In the genomic region with DNA sequence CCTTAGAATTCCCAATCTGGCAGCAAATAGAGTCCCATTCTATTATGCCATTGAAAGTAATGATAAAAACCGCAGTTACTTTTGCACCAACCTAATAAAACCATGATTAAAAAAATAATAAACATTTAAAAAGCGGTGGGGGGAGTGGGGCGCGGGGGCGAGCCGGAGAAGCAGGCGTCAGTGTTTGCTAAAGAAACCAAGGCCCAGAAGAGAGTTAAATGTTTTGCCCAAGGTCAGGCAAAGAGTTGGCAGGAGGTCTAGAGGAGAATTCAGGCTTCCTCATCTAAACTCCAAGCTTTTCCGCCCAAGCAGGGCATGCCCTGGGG, we compare ENCODE assay signal across 9 cellular contexts. TPM values are rescaled to one million over a fixed set of nuclear protein-coding genes. Genes with fewer than 3 reads are reported as not detected.
DNase-seq lines count a peak whose midpoint lies in the region; ATAC-seq, FAIRE-seq and TF ChIP-seq lines count a peak whose summit lies in the region.
"Had no signal": no experiment of that assay in that cellular context is flagged by ENCODE, and none has a peak within 500 bp of the region (broad histone marks: within the 10 kb centered on the region; RNA-seq: fewer than 3 reads in every experiment).

No MANE protein-coding gene starts in this region.

- CTCF ChIA-PET in CD4-positive, alpha-beta T cell (lab: Charles Lee), result interaction anchor here (0.8 to 3.0 kb wide), 14 partner anchors 14 to 90 kb away, joined by 3 to 27 read pairs (median 10); partner anchors contain the start of genes ELOB, FLYWCH1, FLYWCH2 and PRSS21
- CTCF ChIA-PET in H1 (lab: Charles Lee; ENCODE audit: partially characterized antibody), result interaction anchor here (0.7 to 6.5 kb wide), 27 partner anchors 9 to 169 kb away, joined by 3 to 90 read pairs (median 5); partner anchors contain the start of genes FLYWCH2, PRSS33 and PRSS41

- no peak for FAIRE-seq in H1 (lab: Jason Lieb, UNC)

- H2BK5ac ChIP-seq in H1 (ENCODE audit: low read depth, low read length), result peak overlapping the region; percentile 85

- peak overlapping the region; percentile 79 for H3K27ac Mint-ChIP-seq in CD4-positive, alpha-beta T cell

- TF ChIP-seq EP300 in H1 (IDR thresholded peaks at IDR 0.05; ENCODE audit: borderline replicate concordance in 1 of 2, low read depth in 2 of 2, low read length in 2 of 2), result no peak

- H2AK5ac ChIP-seq in H1 (ENCODE audit: low read depth, low read length), result no peak overlapping the region

- H3K9ac ChIP-seq in NT2/D1 (ENCODE audit: insufficient read length, low read depth) (peak overlapping the region; percentile 95), H1 (replicated peaks in 1 of 4; ENCODE audit: extremely low read depth in 1 of 4, low read depth in 3 of 4, low read length in 3 of 4) (peak overlapping the region in 1 of 4 experiments; percentile 29; a peak in 2 of 7 replicates)

- TF ChIP-seq RAD21 in H1 (IDR thresholded peaks at IDR 0.05 in 1 of 2, conservative IDR thresholded peaks at IDR 0.05 in 1 of 2; ENCODE audit: low read depth in 2 of 2, low read length in 2 of 2), result no peak

- no peaks in the 10 kb centered on the region for H3K79me2 ChIP-seq in H1 (ENCODE audit: control insufficient read depth in 1 of 2, insufficient read depth in 2 of 2, low read length in 2 of 2)

- no peaks in the 10 kb centered on the region for H3K9me3 Mint-ChIP-seq in CD4-positive, alpha-beta T cell

- H3K23me2 ChIP-seq in H1 (ENCODE audit: low read depth, low read length), result peaks cover 2% of the 10 kb centered on the region; the same call in 1 of the 2 replicates

- no peak overlapping the region for H3K23ac ChIP-seq in H1 (ENCODE audit: insufficient read length)

- H3K4ac ChIP-seq in H1 (replicated peaks; ENCODE audit: insufficient read length, low read depth, low read length), result no peak overlapping the region

- H3K9me3 ChIP-seq in CD4-positive, alpha-beta T cell (ENCODE audit: control insufficient read depth, low read length), result no peaks in the 10 kb centered on the region
- H3K9me3 ChIP-seq in NT2/D1 (ENCODE audit: insufficient read depth, low read length) (no peaks in the 10 kb centered on the region), H1 (ENCODE audit: insufficient read depth in 2 of 2, low read depth in 1 of 2, low read length in 1 of 2) (no peaks in the 10 kb centered on the region), neuron (ENCODE audit: low read length) (no peaks in the 10 kb centered on the region)

- H4K20me1 ChIP-seq in H1 (replicated peaks in 1 of 2; ENCODE audit: control insufficient read depth in 1 of 2, insufficient read depth in 2 of 2, low read length in 2 of 2), result no peaks in the 10 kb centered on the region

- H3K27me3 Mint-ChIP-seq in CD4-positive, alpha-beta T cell, result no peaks in the 10 kb centered on the region

- H3K36me3 ChIP-seq in NT2/D1 (ENCODE audit: insufficient read depth, insufficient read length, low read length) (no peaks in the 10 kb centered on the region), H1 (ENCODE audit: control insufficient read depth in 2 of 4, insufficient read depth in 4 of 4, low read length in 3 of 4) (no peaks in the 10 kb centered on the region; a peak in 1 of 8 replicates), neuron (ENCODE audit: insufficient read depth, low read length) (no peaks in the 10 kb centered on the region)

- no peak overlapping the region for H3K14ac ChIP-seq in H1 (ENCODE audit: insufficient read length)

- no peak overlapping the region for H4K8ac ChIP-seq in H1 (ENCODE audit: extremely low read depth, insufficient read depth, low read length)

- peak overlapping the region; percentile 81 for H3K4me3 ChIP-seq in NT2/D1 (ENCODE audit: insufficient read length, low read depth)
- peak overlapping the region in 3 of 4 experiments; percentile 29 to 61 (median 53); a peak in 7 of 8 replicates for H3K4me3 ChIP-seq in H1 (ENCODE audit: extremely low read depth in 1 of 4, insufficient read depth in 2 of 4, low read depth in 3 of 4, low read length in 4 of 4)
- H3K4me3 ChIP-seq in neuron (ENCODE audit: low read length), result peak overlapping the region; percentile 54

- peak overlapping the region; percentile 73 for H3K27ac ChIP-seq in CD4-positive, alpha-beta T cell (ENCODE audit: low read depth, low read length)
- H3K27ac ChIP-seq in H1 (ENCODE audit: low read depth, low read length), result peak overlapping the region; percentile 31; the same call in 1 of the 2 replicates

- no peaks in the 10 kb centered on the region for H3K27me3 ChIP-seq in CD4-positive, alpha-beta T cell (ENCODE audit: control insufficient read depth, insufficient read depth, low read length)
- H3K27me3 ChIP-seq in NT2/D1 (ENCODE audit: insufficient read depth, insufficient read length), result no peaks in the 10 kb centered on the region
- H3K27me3 ChIP-seq in H1 (replicated peaks in 1 of 4; ENCODE audit: control insufficient read depth in 3 of 4, extremely low read depth in 1 of 4, insufficient read depth in 3 of 4, low read length in 3 of 4), result peaks cover 7 to 40% (median 32%) of the 10 kb centered on the region in 4 experiments
- peaks cover 6% of the 10 kb centered on the region for H3K27me3 ChIP-seq in neuron (ENCODE audit: insufficient read depth, low read length)

- peaks cover 20% of the 10 kb centered on the region for H3K4me1 Mint-ChIP-seq in CD4-positive, alpha-beta T cell (ENCODE audit: low read depth)

- H2BK15ac ChIP-seq in H1 (ENCODE audit: low read length), result no peak overlapping the region

- POLR2A ChIA-PET in CD4-positive, alpha-beta T cell (lab: Charles Lee), result interaction anchor here (0.8 to 1.9 kb wide), 7 partner anchors 14 to 280 kb away, joined by 4 to 31 read pairs (median 8); partner anchors contain the start of genes ELOB, FLYWCH2, KCTD5 and SRRM2
- POLR2A ChIA-PET in H1 (lab: Charles Lee; ENCODE audit: partially characterized antibody), result interaction anchor here (0.6 to 1.8 kb wide), 14 partner anchors 9 to 151 kb away, joined by 3 to 8 read pairs (median 4); partner anchors contain the start of genes CLDN6, ELOB and FLYWCH1

- H3K56ac ChIP-seq in H1 (replicated peaks; ENCODE audit: insufficient read length, low read depth, low read length), result no peak overlapping the region

- peak overlapping the region; percentile 18 for H4K91ac ChIP-seq in H1 (replicated peaks; ENCODE audit: insufficient read length, low read length)

- H2AFZ ChIP-seq in H1 (ENCODE audit: low read length) (peak overlapping the region; percentile 100), neuron (ENCODE audit: low read depth, low read length) (peak overlapping the region; percentile 46)

- H2BK20ac ChIP-seq in H1 (ENCODE audit: low read length), result no peak overlapping the region

- no peaks in the 10 kb centered on the region for H3K36me3 Mint-ChIP-seq in CD4-positive, alpha-beta T cell (ENCODE audit: low read depth)

- DNase-seq in CD4-positive, alpha-beta T cell, result no peak
- DNase-seq in NT2/D1 (ENCODE audit: low read depth, low spot score), result no peak
- no peak for DNase-seq in H1 (ENCODE audit: low read depth in 1 of 2, low spot score in 2 of 2)
- DNase-seq in stimulated activated CD8-positive, alpha-beta memory T cell treated with anti-CD3 and anti-CD28 coated beads, Interleukin-4, amount 100 ng/mL, for 48 hours, result no peak

- TF ChIP-seq POLR2A in H1 (IDR thresholded peaks at IDR 0.05; ENCODE audit: control extremely low read depth in 1 of 2, low read depth in 2 of 2, low read length in 2 of 2), result no peak

- H3K4me1 ChIP-seq in NT2/D1 (ENCODE audit: insufficient read depth, insufficient read length) (no peaks in the 10 kb centered on the region), H1 (replicated peaks in 1 of 4; ENCODE audit: control insufficient read depth in 3 of 4, insufficient read depth in 4 of 4, low read length in 3 of 4) (no peaks in the 10 kb centered on the region), neuron (ENCODE audit: insufficient read depth, low read length) (peaks cover 3% of the 10 kb centered on the region)

- intact Hi-C loops in CD4-positive, alpha-beta T cell (cut with DNase I, micrococcal nuclease), result loop anchor here in 1 of 2 experiments (5.0 kb wide), 2 partner anchors 90 to 145 kb away; partner anchors contain the start of genes ELOB and PRSS27

- no peak for TF ChIP-seq CTCF in CD4-positive, alpha-beta T cell (IDR thresholded peaks at IDR 0.05)
- no peak for TF ChIP-seq CTCF in H1 (IDR thresholded peaks at IDR 0.05; ENCODE audit: control extremely low read depth in 1 of 3, insufficient read depth in 1 of 3, low read depth in 1 of 3, low read length in 3 of 3)

- 66% methylated on average over 8 of the region's 8 CpGs; no CpG with 5 or more reads in 1 of the 2 experiments for WGBS in H1 (ENCODE audit: extremely low coverage in 1 of 2, insufficient coverage in 1 of 2, insufficient read length in 1 of 2, insufficient replicate concordance in 2 of 2, low coverage in 1 of 2, low lambda C conversion rate in 2 of 2, missing lambda C conversion rate in 1 of 2), 2 experiments

- H4K5ac ChIP-seq in H1 (ENCODE audit: insufficient read length, low read depth, low read length), result peak overlapping the region; percentile 14

- peak overlapping the region; percentile 84 for H3K4me3 Mint-ChIP-seq in CD4-positive, alpha-beta T cell

- H3K4me2 ChIP-seq in H1 (ENCODE audit: insufficient read depth in 1 of 2, low read depth in 2 of 2, low read length in 2 of 2), result peak overlapping the region; percentile 71 to 84

- no peaks in the 10 kb centered on the region for H3K79me1 ChIP-seq in H1 (ENCODE audit: low read depth, low read length)

- ATAC-seq in CD4-positive, alpha-beta T cell (ENCODE audit: poor library complexity), result no peak
- ATAC-seq in HG03469 (IDR thresholded peaks at IDR 0.05; ENCODE audit: unreplicated experiment) (no peak), HG03571 (IDR thresholded peaks at IDR 0.05; ENCODE audit: unreplicated experiment) (no peak), HG03159 (IDR thresholded peaks at IDR 0.05; ENCODE audit: unreplicated experiment) (no peak)

- H2BK120ac ChIP-seq in H1 (replicated peaks; ENCODE audit: low read depth, low read length), result no peak overlapping the region

- H2BK12ac ChIP-seq in H1 (ENCODE audit: low read depth, low read length), result no peak overlapping the region

- H3K18ac ChIP-seq in H1 (ENCODE audit: extremely low read depth, low read length), result peak overlapping the region; percentile 97; the same call in 1 of the 2 replicates

RNA-seq across cellular contexts. Expression of gene PRSS22, which starts 9.7 kb away (rescaled TPM):
- total RNA-seq in CD4-positive, alpha-beta T cell, result 1 to 10 TPM in 1 of 2 experiments, under 1 TPM in 1; 0.93 to 1.1 TPM
- 2.7 and 4.4 TPM in 2 replicates for total RNA-seq in H1 (2021; fragmentation: NEBNext Ultra II Directional; extraction: Animal tissue kit (Norgen Biotek cat#: 25700))
- polyA plus RNA-seq in H1 (2011; rRNA removed), result 4.0 and 5.8 TPM in 2 replicates
- 5.2 TPM for polyA plus RNA-seq in H1 (2011; cell fraction: cytosol; rRNA removed)
- 20.5 TPM for polyA plus RNA-seq in H1 (2011; cell fraction: nucleus; rRNA removed)
- 1.5 to 4.3 TPM (median 2.9 TPM) in 4 replicates for polyA plus RNA-seq in H1 (2012, experiment 1 of 2)
- 1.6 TPM for polyA plus RNA-seq in H1 (2012, experiment 2 of 2)
- polyA plus RNA-seq in H1 (2013, experiment 1 of 2), result 3.5 TPM
- polyA plus RNA-seq in H1 (2013, experiment 2 of 2), result 3.1 TPM
- polyA minus RNA-seq in H1 (2011; rRNA and poly(A)+ RNA removed), result 1.3 and 1.7 TPM in 2 replicates
- polyA minus RNA-seq in H1 (2011; cell fraction: cytosol; rRNA and poly(A)+ RNA removed), result 1.3 TPM
- 4.4 TPM for polyA minus RNA-seq in H1 (2011; cell fraction: nucleus; rRNA and poly(A)+ RNA removed)
- total RNA-seq: myocyte had no signal

RNA-seq across cellular contexts. Expression of gene FLYWCH2, which starts 15.4 kb away (rescaled TPM):
- 1 to 10 TPM; 7.8 to 8.1 TPM for total RNA-seq in CD4-positive, alpha-beta T cell
- 16.4 and 20.2 TPM in 2 replicates for total RNA-seq in H1 (2021; fragmentation: NEBNext Ultra II Directional; extraction: Animal tissue kit (Norgen Biotek cat#: 25700))
- 30.7 and 43.8 TPM in 2 replicates for polyA plus RNA-seq in H1 (2011; rRNA removed)
- 44.9 TPM for polyA plus RNA-seq in H1 (2011; cell fraction: cytosol; rRNA removed)
- 27.4 TPM for polyA plus RNA-seq in H1 (2011; cell fraction: nucleus; rRNA removed)
- 17.1 to 25.9 TPM (median 22.0 TPM) in 4 replicates for polyA plus RNA-seq in H1 (2012, experiment 1 of 2)
- polyA plus RNA-seq in H1 (2012, experiment 2 of 2), result 24.5 TPM
- polyA plus RNA-seq in H1 (2013, experiment 1 of 2), result 16.8 TPM
- polyA plus RNA-seq in H1 (2013, experiment 2 of 2), result 16.0 TPM
- polyA minus RNA-seq in H1 (2011; rRNA and poly(A)+ RNA removed), result 4.6 and 5.4 TPM in 2 replicates
- polyA minus RNA-seq in H1 (2011; cell fraction: cytosol; rRNA and poly(A)+ RNA removed), result 14.3 TPM
- 14.3 TPM for polyA minus RNA-seq in H1 (2011; cell fraction: nucleus; rRNA and poly(A)+ RNA removed)

RNA-seq across cellular contexts. Expression of gene ZG16B, which starts 37.5 kb away (rescaled TPM):
- total RNA-seq in CD4-positive, alpha-beta T cell, result not detected
- total RNA-seq in H1 (2021; fragmentation: NEBNext Ultra II Directional; extraction: Animal tissue kit (Norgen Biotek cat#: 25700)), result not detected in 2 replicates
- 0.11 TPM in 1 of 2 replicates, not detected in the other for polyA plus RNA-seq in H1 (2011; rRNA removed)
- polyA plus RNA-seq in H1 (2011; cell fraction: cytosol; rRNA removed), result 0.17 TPM
- not detected for polyA plus RNA-seq in H1 (2011; cell fraction: nucleus; rRNA removed)
- not detected in 4 replicates for polyA plus RNA-seq in H1 (2012, experiment 1 of 2)
- not detected for polyA plus RNA-seq in H1 (2012, experiment 2 of 2)
- polyA plus RNA-seq in H1 (2013, experiment 1 of 2), result 0.06 TPM
- polyA plus RNA-seq in H1 (2013, experiment 2 of 2), result not detected
- 0.41 TPM in 1 of 2 replicates, not detected in the other for polyA minus RNA-seq in H1 (2011; rRNA and poly(A)+ RNA removed)
- polyA minus RNA-seq in H1 (2011; cell fraction: cytosol; rRNA and poly(A)+ RNA removed), result not detected
- not detected for polyA minus RNA-seq in H1 (2011; cell fraction: nucleus; rRNA and poly(A)+ RNA removed)
- total RNA-seq: myocyte had no signal

RNA-seq across cellular contexts. Expression of gene FLYWCH1, which starts 44.1 kb away (rescaled TPM):
- total RNA-seq in CD4-positive, alpha-beta T cell, result 10 to 100 TPM; 84.8 to 97.0 TPM
- 23.1 and 23.5 TPM in 2 replicates for total RNA-seq in H1 (2021; fragmentation: NEBNext Ultra II Directional; extraction: Animal tissue kit (Norgen Biotek cat#: 25700))
- polyA plus RNA-seq in H1 (2011; rRNA removed), result 12.4 and 22.2 TPM in 2 replicates
- polyA plus RNA-seq in H1 (2011; cell fraction: cytosol; rRNA removed), result 14.3 TPM
- polyA plus RNA-seq in H1 (2011; cell fraction: nucleus; rRNA removed), result 29.4 TPM
- polyA plus RNA-seq in H1 (2012, experiment 1 of 2), result 10.6 to 15.2 TPM (median 13.5 TPM) in 4 replicates
- 19.6 TPM for polyA plus RNA-seq in H1 (2012, experiment 2 of 2)
- polyA plus RNA-seq in H1 (2013, experiment 1 of 2), result 10.4 TPM
- 9.2 TPM for polyA plus RNA-seq in H1 (2013, experiment 2 of 2)
- 5.1 and 10.5 TPM in 2 replicates for polyA minus RNA-seq in H1 (2011; rRNA and poly(A)+ RNA removed)
- 9.8 TPM for polyA minus RNA-seq in H1 (2011; cell fraction: cytosol; rRNA and poly(A)+ RNA removed)
- 15.7 TPM for polyA minus RNA-seq in H1 (2011; cell fraction: nucleus; rRNA and poly(A)+ RNA removed)

RNA-seq across cellular contexts. Expression of gene PRSS21, which starts 50.6 kb away (rescaled TPM):
- not detected for total RNA-seq in CD4-positive, alpha-beta T cell
- total RNA-seq in H1 (2021; fragmentation: NEBNext Ultra II Directional; extraction: Animal tissue kit (Norgen Biotek cat#: 25700)), result 1.0 and 2.7 TPM in 2 replicates
- polyA plus RNA-seq in H1 (2011; rRNA removed), result 0.76 and 1.4 TPM in 2 replicates
- polyA plus RNA-seq in H1 (2011; cell fraction: cytosol; rRNA removed), result 0.98 TPM
- 3.6 TPM for polyA plus RNA-seq in H1 (2011; cell fraction: nucleus; rRNA removed)
- 0.54 to 1.2 TPM (median 0.81 TPM) in 3 of 4 replicates, not detected in the other for polyA plus RNA-seq in H1 (2012, experiment 1 of 2)
- polyA plus RNA-seq in H1 (2012, experiment 2 of 2), result 0.51 TPM
- 1.2 TPM for polyA plus RNA-seq in H1 (2013, experiment 1 of 2)
- polyA plus RNA-seq in H1 (2013, experiment 2 of 2), result 0.96 TPM
- 0.32 TPM in 1 of 2 replicates, not detected in the other for polyA minus RNA-seq in H1 (2011; rRNA and poly(A)+ RNA removed)
- polyA minus RNA-seq in H1 (2011; cell fraction: cytosol; rRNA and poly(A)+ RNA removed), result 1.8 TPM
- polyA minus RNA-seq in H1 (2011; cell fraction: nucleus; rRNA and poly(A)+ RNA removed), result 3.7 TPM
- total RNA-seq: myocyte had no signal
